1 cellular context compared by ENCODE assay signal in the genomic region with DNA sequence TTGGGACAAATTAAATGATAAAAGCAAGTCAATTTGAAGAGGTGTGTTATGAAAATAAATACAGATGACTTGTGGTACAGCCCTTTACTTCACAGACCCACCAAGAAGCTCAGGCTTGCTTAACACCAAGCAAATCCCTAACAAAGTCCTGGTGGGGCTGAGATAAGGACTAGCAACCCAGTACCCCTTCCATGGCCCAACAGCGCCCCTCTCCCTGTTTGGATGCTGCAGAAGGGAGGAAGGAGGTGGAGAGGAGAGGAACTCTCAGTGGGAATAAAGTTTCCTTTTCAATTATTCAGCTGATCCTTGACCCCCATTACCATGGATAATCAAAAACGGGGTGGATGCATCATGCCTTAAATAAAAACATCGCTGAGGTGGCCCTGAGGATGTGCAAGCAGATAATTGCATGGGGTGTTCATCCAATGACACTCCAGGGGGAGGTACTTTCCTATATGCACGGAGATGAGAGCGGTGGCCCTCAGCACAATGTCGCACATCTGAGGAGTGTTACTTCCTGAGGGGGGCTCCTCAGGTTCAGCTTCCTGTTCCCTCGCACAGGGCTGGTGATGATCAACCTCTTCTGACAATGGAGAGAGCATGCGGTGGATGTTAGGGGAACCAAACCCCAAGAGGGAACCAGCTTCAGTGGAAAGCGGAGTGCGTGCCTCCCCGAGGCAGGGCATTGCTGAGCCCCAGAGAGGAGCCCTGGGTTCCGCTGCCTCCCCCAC.
TF ChIP-seq lines count a peak whose summit lies in the region.

No MANE protein-coding gene starts in this region.

TF ChIP-seq in GM23338, 12 proteins besides CTCF, POLR2A, EP300 and RAD21 (continued from another document):
- TF ChIP-seq, protein P1, sequence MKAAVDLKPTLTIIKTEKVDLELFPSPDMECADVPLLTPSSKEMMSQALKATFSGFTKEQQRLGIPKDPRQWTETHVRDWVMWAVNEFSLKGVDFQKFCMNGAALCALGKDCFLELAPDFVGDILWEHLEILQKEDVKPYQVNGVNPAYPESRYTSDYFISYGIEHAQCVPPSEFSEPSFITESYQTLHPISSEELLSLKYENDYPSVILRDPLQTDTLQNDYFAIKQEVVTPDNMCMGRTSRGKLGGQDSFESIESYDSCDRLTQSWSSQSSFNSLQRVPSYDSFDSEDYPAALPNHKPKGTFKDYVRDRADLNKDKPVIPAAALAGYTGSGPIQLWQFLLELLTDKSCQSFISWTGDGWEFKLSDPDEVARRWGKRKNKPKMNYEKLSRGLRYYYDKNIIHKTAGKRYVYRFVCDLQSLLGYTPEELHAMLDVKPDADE (IDR thresholded peaks at IDR 0.05), result no peak
- TF ChIP-seq, protein P2, sequence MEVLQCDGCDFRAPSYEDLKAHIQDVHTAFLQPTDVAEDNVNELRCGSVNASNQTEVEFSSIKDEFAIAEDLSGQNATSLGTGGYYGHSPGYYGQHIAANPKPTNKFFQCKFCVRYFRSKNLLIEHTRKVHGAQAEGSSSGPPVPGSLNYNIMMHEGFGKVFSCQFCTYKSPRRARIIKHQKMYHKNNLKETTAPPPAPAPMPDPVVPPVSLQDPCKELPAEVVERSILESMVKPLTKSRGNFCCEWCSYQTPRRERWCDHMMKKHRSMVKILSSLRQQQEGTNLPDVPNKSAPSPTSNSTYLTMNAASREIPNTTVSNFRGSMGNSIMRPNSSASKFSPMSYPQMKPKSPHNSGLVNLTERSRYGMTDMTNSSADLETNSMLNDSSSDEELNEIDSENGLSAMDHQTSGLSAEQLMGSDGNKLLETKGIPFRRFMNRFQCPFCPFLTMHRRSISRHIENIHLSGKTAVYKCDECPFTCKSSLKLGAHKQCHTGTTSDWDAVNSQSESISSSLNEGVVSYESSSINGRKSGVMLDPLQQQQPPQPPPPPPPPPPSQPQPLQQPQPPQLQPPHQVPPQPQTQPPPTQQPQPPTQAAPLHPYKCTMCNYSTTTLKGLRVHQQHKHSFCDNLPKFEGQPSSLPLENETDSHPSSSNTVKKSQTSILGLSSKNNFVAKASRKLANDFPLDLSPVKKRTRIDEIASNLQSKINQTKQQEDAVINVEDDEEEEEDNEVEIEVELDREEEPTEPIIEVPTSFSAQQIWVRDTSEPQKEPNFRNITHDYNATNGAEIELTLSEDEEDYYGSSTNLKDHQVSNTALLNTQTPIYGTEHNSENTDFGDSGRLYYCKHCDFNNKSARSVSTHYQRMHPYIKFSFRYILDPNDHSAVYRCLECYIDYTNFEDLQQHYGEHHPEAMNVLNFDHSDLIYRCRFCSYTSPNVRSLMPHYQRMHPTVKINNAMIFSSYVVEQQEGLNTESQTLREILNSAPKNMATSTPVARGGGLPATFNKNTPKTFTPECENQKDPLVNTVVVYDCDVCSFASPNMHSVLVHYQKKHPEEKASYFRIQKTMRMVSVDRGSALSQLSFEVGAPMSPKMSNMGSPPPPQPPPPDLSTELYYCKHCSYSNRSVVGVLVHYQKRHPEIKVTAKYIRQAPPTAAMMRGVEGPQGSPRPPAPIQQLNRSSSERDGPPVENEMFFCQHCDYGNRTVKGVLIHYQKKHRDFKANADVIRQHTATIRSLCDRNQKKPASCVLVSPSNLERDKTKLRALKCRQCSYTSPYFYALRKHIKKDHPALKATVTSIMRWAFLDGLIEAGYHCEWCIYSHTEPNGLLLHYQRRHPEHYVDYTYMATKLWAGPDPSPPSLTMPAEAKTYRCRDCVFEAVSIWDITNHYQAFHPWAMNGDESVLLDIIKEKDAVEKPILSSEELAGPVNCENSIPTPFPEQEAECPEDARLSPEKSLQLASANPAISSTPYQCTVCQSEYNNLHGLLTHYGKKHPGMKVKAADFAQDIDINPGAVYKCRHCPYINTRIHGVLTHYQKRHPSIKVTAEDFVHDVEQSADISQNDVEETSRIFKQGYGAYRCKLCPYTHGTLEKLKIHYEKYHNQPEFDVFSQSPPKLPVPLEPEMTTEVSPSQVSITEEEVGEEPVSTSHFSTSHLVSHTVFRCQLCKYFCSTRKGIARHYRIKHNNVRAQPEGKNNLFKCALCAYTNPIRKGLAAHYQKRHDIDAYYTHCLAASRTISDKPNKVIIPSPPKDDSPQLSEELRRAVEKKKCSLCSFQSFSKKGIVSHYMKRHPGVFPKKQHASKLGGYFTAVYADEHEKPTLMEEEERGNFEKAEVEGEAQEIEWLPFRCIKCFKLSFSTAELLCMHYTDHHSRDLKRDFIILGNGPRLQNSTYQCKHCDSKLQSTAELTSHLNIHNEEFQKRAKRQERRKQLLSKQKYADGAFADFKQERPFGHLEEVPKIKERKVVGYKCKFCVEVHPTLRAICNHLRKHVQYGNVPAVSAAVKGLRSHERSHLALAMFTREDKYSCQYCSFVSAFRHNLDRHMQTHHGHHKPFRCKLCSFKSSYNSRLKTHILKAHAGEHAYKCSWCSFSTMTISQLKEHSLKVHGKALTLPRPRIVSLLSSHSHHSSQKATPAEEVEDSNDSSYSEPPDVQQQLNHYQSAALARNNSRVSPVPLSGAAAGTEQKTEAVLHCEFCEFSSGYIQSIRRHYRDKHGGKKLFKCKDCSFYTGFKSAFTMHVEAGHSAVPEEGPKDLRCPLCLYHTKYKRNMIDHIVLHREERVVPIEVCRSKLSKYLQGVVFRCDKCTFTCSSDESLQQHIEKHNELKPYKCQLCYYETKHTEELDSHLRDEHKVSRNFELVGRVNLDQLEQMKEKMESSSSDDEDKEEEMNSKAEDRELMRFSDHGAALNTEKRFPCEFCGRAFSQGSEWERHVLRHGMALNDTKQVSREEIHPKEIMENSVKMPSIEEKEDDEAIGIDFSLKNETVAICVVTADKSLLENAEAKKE (CRISPR knock-in tag; IDR thresholded peaks at IDR 0.05), result no peak
- no peak for TF ChIP-seq CREB1 (CRISPR knock-in tag; IDR thresholded peaks at IDR 0.05; ENCODE audit: low read depth)
- no peak for TF ChIP-seq NANOG (IDR thresholded peaks at IDR 0.05; ENCODE audit: borderline replicate concordance)
- TF ChIP-seq ZNF114 (CRISPR knock-in tag; IDR thresholded peaks at IDR 0.05), result no peak
- TF ChIP-seq STAT1 (IDR thresholded peaks at IDR 0.05; ENCODE audit: unreplicated experiment), result no peak
TF ChIP-seq in GM23338: peak in this region for 0.
